In the genomic region with DNA sequence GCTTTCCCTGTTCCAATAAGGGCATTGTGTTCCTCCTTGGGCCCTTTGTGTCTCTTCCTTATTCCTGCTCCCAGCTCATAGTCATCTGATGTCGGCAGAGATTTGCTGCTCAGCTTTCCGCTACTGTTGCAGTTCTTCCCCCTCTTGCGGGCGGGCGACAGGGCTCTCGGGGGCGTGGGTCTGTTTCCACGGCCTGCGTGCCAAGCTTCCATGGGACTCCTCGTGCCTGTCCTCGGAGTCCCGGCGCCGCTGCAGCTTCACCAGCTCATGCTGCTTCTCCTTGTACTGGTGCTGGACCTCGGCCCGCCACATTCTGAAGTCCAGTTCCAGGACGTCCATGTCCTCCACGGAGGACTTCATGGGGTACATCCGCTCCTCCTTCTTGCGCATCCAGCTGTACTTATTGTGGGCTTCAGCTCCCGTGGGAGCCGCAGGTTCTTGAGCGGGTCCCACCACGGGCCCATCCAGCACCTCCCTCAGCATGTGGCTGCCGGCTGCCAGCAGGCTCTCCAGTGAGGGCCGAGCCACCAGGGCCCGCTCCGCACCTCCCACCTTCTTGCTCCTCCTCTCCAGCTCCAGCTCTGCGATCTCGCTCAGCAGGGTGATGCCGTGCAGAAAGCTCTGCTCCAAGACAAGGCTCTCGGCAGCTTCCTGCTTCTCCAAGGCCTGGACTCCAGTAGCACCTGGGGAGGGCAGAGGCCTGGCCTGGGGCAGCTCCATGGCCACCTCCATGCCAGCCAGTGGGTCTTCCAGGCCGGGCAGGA, we compare ENCODE assay signal across 19 cellular contexts.
A peak's percentile ranks its signal among the peaks of the same experiment; 100 is the strongest.
DNase-seq lines count a peak whose midpoint lies in the region; ATAC-seq and TF ChIP-seq lines count a peak whose summit lies in the region.
"Had no signal": no experiment of that assay in that cellular context is flagged by ENCODE, and none has a peak within 500 bp of the region (broad histone marks: within the 10 kb centered on the region; RNA-seq: fewer than 3 reads in every experiment).

No MANE protein-coding gene starts in this region.

- H3K4me1 Mint-ChIP-seq in Caco-2 (ENCODE audit: low read depth, unreplicated experiment) (peaks cover 25% of the 10 kb centered on the region), WTC11 (peaks cover 38% of the 10 kb centered on the region), mesothelial cell of epicardium (peaks cover 15% of the 10 kb centered on the region)
- no peaks in the 10 kb centered on the region for H3K4me1 Mint-ChIP-seq in activated naive CD4-positive, alpha-beta T cell treated with anti-CD3 and anti-CD28 coated beads for 36 hours (ENCODE audit: low read depth)
- H3K4me1 Mint-ChIP-seq: T-helper 17 cell had no signal

- CTCF ChIA-PET in Caco-2 (lab: Charles Lee): no interaction called here
- CTCF ChIA-PET in WTC11 (lab: Charles Lee): interaction anchor here (0.7 to 1.8 kb wide), 9 partner anchors 11 to 269 kb away, joined by 3 to 11 read pairs (median 3); a partner anchor contains a TSS
- CTCF ChIA-PET in activated naive CD4-positive, alpha-beta T cell treated with anti-CD3 and anti-CD28 coated beads for 36 hours (lab: Charles Lee): interaction anchor here (2.0 kb wide), 1 partner anchor 283 kb away, joined by 6 read pairs; no protein-coding TSS in a partner anchor

- no peaks in the 10 kb centered on the region for H3K27me3 ChIP-seq in Caco-2 (replicated peaks; ENCODE audit: control insufficient read depth, insufficient read depth, low read length)
- H3K27me3 ChIP-seq: colonic mucosa, gastroesophageal sphincter, uterus had no signal

- H3K36me3 ChIP-seq in Caco-2 (ENCODE audit: control insufficient read depth, insufficient read depth, low read length): no peaks in the 10 kb centered on the region
- H3K36me3 ChIP-seq: colonic mucosa, uterus had no signal

- TF ChIP-seq CTCF in Caco-2 (IDR thresholded peaks at IDR 0.05; ENCODE audit: insufficient read depth in 1 of 2, low read depth in 1 of 2, low read length in 1 of 2, severe bottlenecking in 1 of 2, unreplicated experiment in 1 of 2) (no peak), WTC11 (IDR thresholded peaks at IDR 0.05) (no peak), mesothelial cell of epicardium (IDR thresholded peaks at IDR 0.05; ENCODE audit: unreplicated experiment) (no peak)

- BruUV-seq in Caco-2 (replicated peaks; lab: Mats Ljungman, UMichigan): no TSS peak

- H3K9me3 ChIP-seq in Caco-2: peaks cover 8% of the 10 kb centered on the region; the same call in 1 of the 2 replicates
- H3K9me3 ChIP-seq: colonic mucosa, gastroesophageal sphincter, SK-N-SH, uterus had no signal

- no peak overlapping the region for H3K4me3 ChIP-seq in Caco-2 (ENCODE audit: low read depth, low read length)
- H3K4me3 ChIP-seq: colonic mucosa, gastroesophageal sphincter had no signal

- intact Hi-C loops in Caco-2 (cut with micrococcal nuclease; ENCODE audit: unreplicated experiment): loop anchor here (10.0 kb wide), 1 partner anchor 112 kb away; a partner anchor contains a TSS
- intact Hi-C loops in sciatic nerve (cut with DNase I): no loop called here
- intact Hi-C loops in activated naive CD4-positive, alpha-beta T cell treated with anti-CD3 and anti-CD28 coated beads for 36 hours (cut with micrococcal nuclease): no loop called here

- H3K9me3 Mint-ChIP-seq in Caco-2 (ENCODE audit: unreplicated experiment): no peaks in the 10 kb centered on the region
- no peaks in the 10 kb centered on the region for H3K9me3 Mint-ChIP-seq in WTC11
- H3K9me3 Mint-ChIP-seq in mesothelial cell of epicardium: no peaks in the 10 kb centered on the region
- H3K9me3 Mint-ChIP-seq in activated naive CD4-positive, alpha-beta T cell treated with anti-CD3 and anti-CD28 coated beads for 36 hours: no peaks in the 10 kb centered on the region
- H3K9me3 Mint-ChIP-seq: activated T-cell treated with anti-CD3 and anti-CD28 coated beads, Interleukin-2, amount 50 U/mL, for 4 hours; effector memory CD8-positive, alpha-beta T cell had no signal

- no peaks in the 10 kb centered on the region for H3K27me3 Mint-ChIP-seq in Caco-2 (ENCODE audit: insufficient read depth, unreplicated experiment)
- no peaks in the 10 kb centered on the region for H3K27me3 Mint-ChIP-seq in WTC11 (ENCODE audit: low read depth)
- no peaks in the 10 kb centered on the region for H3K27me3 Mint-ChIP-seq in mesothelial cell of epicardium (ENCODE audit: low read depth)
- H3K27me3 Mint-ChIP-seq in activated naive CD4-positive, alpha-beta T cell treated with anti-CD3 and anti-CD28 coated beads for 36 hours (ENCODE audit: low read depth): peaks cover 5% of the 10 kb centered on the region

- POLR2A ChIA-PET in Caco-2 (lab: Charles Lee): no interaction called here
- POLR2A ChIA-PET in WTC11 (lab: Charles Lee): interaction anchor here (1.0 kb wide), 1 partner anchor 114 kb away, joined by 3 read pairs; no protein-coding TSS in a partner anchor

- H3K4me3 Mint-ChIP-seq in Caco-2 (ENCODE audit: unreplicated experiment) (no peak overlapping the region), WTC11 (no peak overlapping the region), mesothelial cell of epicardium (no peak overlapping the region)
- no peak overlapping the region for H3K4me3 Mint-ChIP-seq in activated naive CD4-positive, alpha-beta T cell treated with anti-CD3 and anti-CD28 coated beads for 36 hours
- H3K4me3 Mint-ChIP-seq: activated T-cell treated with anti-CD3 and anti-CD28 coated beads, Interleukin-2, amount 50 U/mL, for 4 hours; effector memory CD8-positive, alpha-beta T cell had no signal

- peak overlapping the region; percentile 74 for H3K27ac Mint-ChIP-seq in Caco-2 (ENCODE audit: unreplicated experiment)
- H3K27ac Mint-ChIP-seq in WTC11: peak overlapping the region; percentile 9; the same call in 1 of the 2 replicates
- H3K27ac Mint-ChIP-seq in mesothelial cell of epicardium: peak overlapping the region; percentile 23
- no peak overlapping the region for H3K27ac Mint-ChIP-seq in activated naive CD4-positive, alpha-beta T cell treated with anti-CD3 and anti-CD28 coated beads for 36 hours
- H3K27ac Mint-ChIP-seq: T-helper 17 cell had no signal

- ATAC-seq in WTC11 (peak; percentile 7; the same call in 1 of the 2 replicates), sciatic nerve (peak; percentile 15), HG03025 (IDR thresholded peaks at IDR 0.05; ENCODE audit: low FRiP score, unreplicated experiment) (no peak)
- ATAC-seq: effector memory CD8-positive, alpha-beta T cell; T-helper 17 cell had no signal

- H3K36me3 Mint-ChIP-seq in Caco-2 (ENCODE audit: insufficient read depth, unreplicated experiment) (peaks cover 27% of the 10 kb centered on the region), WTC11 (no peaks in the 10 kb centered on the region), mesothelial cell of epicardium (peaks cover 42% of the 10 kb centered on the region)
- no peaks in the 10 kb centered on the region for H3K36me3 Mint-ChIP-seq in activated naive CD4-positive, alpha-beta T cell treated with anti-CD3 and anti-CD28 coated beads for 36 hours (ENCODE audit: low read depth)

- peaks cover 35% of the 10 kb centered on the region for H3K4me1 ChIP-seq in Caco-2
- H3K4me1 ChIP-seq: colonic mucosa, gastroesophageal sphincter, uterus had no signal

- no peak for DNase-seq in Caco-2
- no peak for DNase-seq in WTC11 (ENCODE audit: low spot score)
- no peak for DNase-seq in mesothelial cell of epicardium (ENCODE audit: low spot score in 2 of 2, unreplicated experiment in 2 of 2)
- DNase-seq in sciatic nerve (ENCODE audit: low spot score): no peak
- DNase-seq in activated naive CD4-positive, alpha-beta T cell treated with anti-CD3 and anti-CD28 coated beads for 36 hours: no peak
- no peak for DNase-seq in stimulated activated naive CD4-positive, alpha-beta T cell (lab: John Stamatoyannopoulos, UW)
- DNase-seq: activated CD4-positive, alpha-beta T cell treated with anti-CD3 and anti-CD28 coated beads for 48 hours; activated T-cell treated with anti-CD3 and anti-CD28 coated beads, Interleukin-2, amount 50 U/mL, for 4 hours; colonic mucosa; effector memory CD8-positive, alpha-beta T cell; IMR-90; NCI-H2081; NCI-H345; NCI-H774; T-helper 17 cell; uterus had no signal

TF ChIP-seq in WTC11, 78 proteins besides CTCF, POLR2A, EP300 and RAD21:
- TF ChIP-seq FOXJ3 (CRISPR knock-in tag; IDR thresholded peaks at IDR 0.05; ENCODE audit: borderline replicate concordance): no peak
- no peak for TF ChIP-seq ESRRA (CRISPR knock-in tag; IDR thresholded peaks at IDR 0.05; ENCODE audit: borderline replicate concordance)
- no peak for TF ChIP-seq ZNF671 (CRISPR knock-in tag; IDR thresholded peaks at IDR 0.05)
- TF ChIP-seq ZNF121 (CRISPR knock-in tag; IDR thresholded peaks at IDR 0.05): no peak
- no peak for TF ChIP-seq NR3C1 (CRISPR knock-in tag; conservative IDR thresholded peaks at IDR 0.05; ENCODE audit: low read depth)
- TF ChIP-seq FOXP1 (CRISPR knock-in tag; IDR thresholded peaks at IDR 0.05; ENCODE audit: borderline replicate concordance): no peak
